Comparison of ENCODE assay signal across 12 cellular contexts in the genomic region with DNA sequence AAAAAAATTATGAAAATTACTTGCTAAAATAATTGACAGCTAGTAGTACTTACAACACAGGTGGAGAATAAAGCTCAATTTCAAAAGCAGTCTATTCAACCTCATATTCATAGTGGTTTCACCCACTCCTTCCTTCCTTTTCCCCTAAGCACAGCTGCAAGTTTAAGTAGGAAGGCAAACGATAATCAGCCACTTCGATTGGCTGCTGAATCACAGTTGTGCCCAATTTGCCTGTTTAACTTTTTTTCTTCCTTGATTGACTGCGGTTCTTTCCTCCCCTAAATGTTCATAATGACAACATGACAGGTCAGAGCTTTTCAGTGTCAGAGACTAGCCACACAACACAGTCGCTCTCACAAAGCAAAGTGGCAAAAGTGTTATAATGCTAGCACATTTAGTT.
DNase-seq lines count a peak whose midpoint lies in the region; ATAC-seq lines count a peak whose summit lies in the region.
"Had no signal": no experiment of that assay in that cellular context is flagged by ENCODE, and none has a peak within 500 bp of the region (broad histone marks: within the 10 kb centered on the region; RNA-seq: fewer than 3 reads in every experiment).

No MANE protein-coding gene starts in this region.

- no peaks in the 10 kb centered on the region for H3K27me3 Mint-ChIP-seq in activated naive CD8-positive, alpha-beta T cell treated with anti-CD3 and anti-CD28 coated beads for 36 hours
- H3K27me3 Mint-ChIP-seq: IgD-negative memory B cell had no signal

- peak overlapping the region; percentile 86 for H3K27ac Mint-ChIP-seq in activated naive CD8-positive, alpha-beta T cell treated with anti-CD3 and anti-CD28 coated beads for 36 hours
- H3K27ac Mint-ChIP-seq: IgD-negative memory B cell, nephron had no signal

- peak overlapping the region; percentile 52 for H3K4me3 Mint-ChIP-seq in activated naive CD8-positive, alpha-beta T cell treated with anti-CD3 and anti-CD28 coated beads for 36 hours
- H3K4me3 Mint-ChIP-seq: IgD-negative memory B cell, nephron had no signal

- peaks cover 4% of the 10 kb centered on the region for H3K9me3 Mint-ChIP-seq in activated naive CD8-positive, alpha-beta T cell treated with anti-CD3 and anti-CD28 coated beads for 36 hours

- ATAC-seq in GM18519 (IDR thresholded peaks at IDR 0.05; ENCODE audit: low FRiP score, unreplicated experiment) (peak; percentile 64), GM21515 (IDR thresholded peaks at IDR 0.05; ENCODE audit: unreplicated experiment) (peak; percentile 61), HG03139 (IDR thresholded peaks at IDR 0.05; ENCODE audit: unreplicated experiment) (peak; percentile 77)
- ATAC-seq: esophagus mucosa had no signal

- no peaks in the 10 kb centered on the region for H3K36me3 Mint-ChIP-seq in activated naive CD8-positive, alpha-beta T cell treated with anti-CD3 and anti-CD28 coated beads for 36 hours
- H3K36me3 Mint-ChIP-seq: IgD-negative memory B cell had no signal

- DNase-seq in activated naive CD8-positive, alpha-beta T cell treated with anti-CD3 and anti-CD28 coated beads for 36 hours, result peak; percentile 7
- DNase-seq in NCI-H146 treated with DMSO at 0.1 percent for 48 hours (lab: John Stamatoyannopoulos, UW; ENCODE audit: unreplicated experiment), result no peak
- no peak for DNase-seq in nucleus accumbens (lab: John Stamatoyannopoulos, UW)
- no peak for DNase-seq in occipital lobe (lab: John Stamatoyannopoulos, UW)
- no peak for DNase-seq in NCI-H2196 treated with DMSO at 0.1 percent for 48 hours (lab: John Stamatoyannopoulos, UW; ENCODE audit: unreplicated experiment)
- DNase-seq: SK-N-SH had no signal

- H3K4me1 Mint-ChIP-seq in activated naive CD8-positive, alpha-beta T cell treated with anti-CD3 and anti-CD28 coated beads for 36 hours, result peaks cover 17% of the 10 kb centered on the region
- H3K4me1 Mint-ChIP-seq: IgD-negative memory B cell, nephron had no signal
